Comparison of ENCODE assay signal across 1 cellular context in genomic region chr7:150158696-150159095, GRCh38.
A peak's percentile ranks its signal among the peaks of the same experiment; 100 is the strongest.
TF ChIP-seq lines count a peak whose summit lies in the region.

No MANE protein-coding gene starts in this region.

TF ChIP-seq in HEK293, 187 proteins besides CTCF, POLR2A, EP300 and RAD21:
- peak; percentile 99 for TF ChIP-seq ZSCAN4 (tag by site-specific recombination; IDR thresholded peaks at IDR 0.05)
